In genomic region chr20:10632681-10633509, GRCh38 we compare ENCODE assay signal across 1 cellular context.
TF ChIP-seq lines count a peak whose summit lies in the region.

No MANE protein-coding gene starts in this region.

TF ChIP-seq in endothelial cell of umbilical vein, 7 proteins besides CTCF, POLR2A, EP300 and RAD21:
- TF ChIP-seq MAX (IDR thresholded peaks at IDR 0.05; ENCODE audit: insufficient read depth, insufficient read length): no peak
